ENCODE assay signal across 1 cellular context in genomic region chr12:57630891-57631433, GRCh38.
TF ChIP-seq lines count a peak whose summit lies in the region.

No MANE protein-coding gene starts in this region.

TF ChIP-seq in HCT116, 20 proteins besides CTCF, POLR2A, EP300 and RAD21 (continued from another document):
- TF ChIP-seq ZNF274 (IDR thresholded peaks at IDR 0.05; ENCODE audit: low read depth, low read length) (no peak), ZFX (IDR thresholded peaks at IDR 0.05) (no peak), EGR1 (IDR thresholded peaks at IDR 0.05; ENCODE audit: low read depth) (no peak)
TF ChIP-seq in HCT116: peak in this region for 0.
